ENCODE assay signal across 1 cellular context in genomic region chr17:40095944-40096791, GRCh38.
TF ChIP-seq lines count a peak whose summit lies in the region.

No MANE protein-coding gene starts in this region.

TF ChIP-seq in SK-N-SH, 30 proteins besides CTCF, POLR2A, EP300 and RAD21 (continued from another document):
- TF ChIP-seq PBX3 (IDR thresholded peaks at IDR 0.05) (no peak), YY1 (IDR thresholded peaks at IDR 0.05; ENCODE audit: low read depth) (no peak), MEF2A (IDR thresholded peaks at IDR 0.05; ENCODE audit: borderline replicate concordance, low read depth) (no peak), EZH2phosphoT487 (IDR thresholded peaks at IDR 0.05; ENCODE audit: borderline replicate concordance, low read depth) (no peak)
